8 cellular contexts compared by ENCODE assay signal in the genomic region with DNA sequence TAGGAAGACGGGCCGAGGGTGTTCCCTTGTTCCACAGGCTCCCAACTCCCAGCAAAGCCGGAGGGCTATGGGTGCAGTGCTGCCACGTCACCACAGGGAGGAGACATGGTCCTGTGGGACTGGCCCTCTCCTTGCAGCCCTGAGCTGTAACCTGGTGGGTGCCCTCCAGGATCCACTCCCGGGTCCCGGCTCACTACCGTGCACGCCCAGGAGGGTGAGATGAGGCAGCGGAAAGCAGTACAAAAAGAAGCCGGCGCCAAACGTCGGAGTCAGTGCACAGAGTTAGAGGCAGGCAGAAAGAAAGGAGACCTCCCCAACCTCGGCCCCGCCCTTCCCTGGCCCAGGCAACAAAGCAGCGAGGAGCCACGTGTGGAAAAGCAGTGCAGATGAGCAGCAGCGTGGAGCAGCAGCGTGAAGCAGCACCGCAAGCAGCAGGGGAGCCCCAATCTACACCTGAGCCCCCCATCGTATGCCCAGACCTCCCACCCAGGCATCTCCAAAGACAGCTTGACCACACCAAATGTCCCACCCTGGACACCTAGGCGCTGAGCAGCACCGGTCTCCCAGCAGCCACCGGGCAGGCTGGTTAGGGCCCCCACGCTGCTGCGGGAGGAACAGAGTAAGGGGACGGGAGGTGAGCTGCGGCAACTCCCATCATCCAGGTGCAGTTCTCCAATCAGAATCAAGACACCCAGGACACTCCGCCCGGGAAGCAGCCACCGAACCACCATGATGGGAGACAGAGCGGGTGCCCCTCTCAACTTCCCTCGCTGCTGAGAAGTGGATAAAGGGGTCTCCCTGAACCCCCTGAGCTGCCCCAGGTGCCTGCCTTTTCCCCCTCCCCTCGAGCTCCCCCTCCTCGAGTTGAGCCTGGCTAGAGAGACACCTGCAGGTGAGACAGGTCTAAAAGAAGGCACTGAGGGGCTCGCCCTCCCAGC. TPM values are rescaled to one million over a fixed set of nuclear protein-coding genes. Genes with fewer than 3 reads are reported as not detected.
DNase-seq lines count a peak whose midpoint lies in the region; ATAC-seq and TF ChIP-seq lines count a peak whose summit lies in the region.

No MANE protein-coding gene starts in this region.

- ATAC-seq in GM19043 (IDR thresholded peaks at IDR 0.05; ENCODE audit: low read depth, unreplicated experiment) (peak; percentile 83), HG03280 (IDR thresholded peaks at IDR 0.05; ENCODE audit: unreplicated experiment) (peak; percentile 72)
- peak; percentile 44 for ATAC-seq in activated CD8-positive, alpha-beta T cell treated with anti-CD3 and anti-CD28 coated beads for 36 hours
- ATAC-seq in effector memory CD8-positive, alpha-beta T cell (replicated peaks), result peak; percentile 81

- CTCF ChIA-PET in activated CD8-positive, alpha-beta T cell treated with anti-CD3 and anti-CD28 coated beads for 36 hours (lab: Charles Lee), result interaction anchor here (0.6 to 2.7 kb wide), 39 partner anchors 9 to 297 kb away, joined by 3 to 30 read pairs (median 4); partner anchors contain the start of genes IGSF9B, NCAPD3 and VPS26B

- peak; percentile 86 for DNase-seq in NCI-H345 treated with DMSO at 0.1 percent for 48 hours (lab: John Stamatoyannopoulos, UW; ENCODE audit: unreplicated experiment)
- DNase-seq in activated CD8-positive, alpha-beta T cell treated with anti-CD3 and anti-CD28 coated beads for 36 hours, result peak; percentile 70
- peak; percentile 52 to 59 (median 59) for DNase-seq in effector memory CD8-positive, alpha-beta T cell
- peak; percentile 31 to 32 for DNase-seq in stimulated activated CD8-positive, alpha-beta memory T cell treated with anti-CD3 and anti-CD28 coated beads, Interleukin-7, amount 100 ng/mL, for 4 hours (ENCODE audit: low read depth in 2 of 2)

- no peaks in the 10 kb centered on the region for H3K27me3 ChIP-seq in BLaER1
- peaks cover 0 to 3% of the 10 kb centered on the region in 2 donors for H3K27me3 ChIP-seq in mucosa of rectum (ENCODE audit: control insufficient read depth in 2 of 2, insufficient read depth in 2 of 2, low read length in 2 of 2)

- H3K27me3 Mint-ChIP-seq in activated CD8-positive, alpha-beta T cell treated with anti-CD3 and anti-CD28 coated beads for 36 hours, result no peaks in the 10 kb centered on the region
- no peaks in the 10 kb centered on the region for H3K27me3 Mint-ChIP-seq in effector memory CD8-positive, alpha-beta T cell

- H3K4me3 Mint-ChIP-seq in activated CD8-positive, alpha-beta T cell treated with anti-CD3 and anti-CD28 coated beads for 36 hours, result peak overlapping the region; percentile 62
- H3K4me3 Mint-ChIP-seq in effector memory CD8-positive, alpha-beta T cell, result peak overlapping the region; percentile 80 to 88

- POLR2A ChIA-PET in activated CD8-positive, alpha-beta T cell treated with anti-CD3 and anti-CD28 coated beads for 36 hours (lab: Charles Lee), result interaction anchor here (0.7 to 2.3 kb wide), 11 partner anchors 16 to 215 kb away, joined by 3 to 19 read pairs (median 4); no protein-coding TSS in a partner anchor

- H3K4me1 ChIP-seq in BLaER1, result peaks cover 51% of the 10 kb centered on the region
- H3K4me1 ChIP-seq in mucosa of rectum (ENCODE audit: control insufficient read depth in 2 of 2, insufficient read depth in 2 of 2, low read length in 2 of 2), result peaks cover 6 to 8% of the 10 kb centered on the region in 2 donors

- H4K20me1 ChIP-seq in BLaER1, result no peaks in the 10 kb centered on the region

- intact Hi-C loops in activated CD8-positive, alpha-beta T cell treated with anti-CD3 and anti-CD28 coated beads for 36 hours (cut with micrococcal nuclease), result loop anchor here (5.0 kb wide), 2 partner anchors 39 to 109 kb away; no protein-coding TSS in a partner anchor

- TF ChIP-seq CTCF in activated CD8-positive, alpha-beta T cell treated with anti-CD3 and anti-CD28 coated beads for 36 hours (IDR thresholded peaks at IDR 0.05), result peak; percentile 80

- peaks cover 38% of the 10 kb centered on the region for H3K4me1 Mint-ChIP-seq in activated CD8-positive, alpha-beta T cell treated with anti-CD3 and anti-CD28 coated beads for 36 hours (ENCODE audit: low read depth)
- peaks cover 15 to 17% of the 10 kb centered on the region in 2 donors for H3K4me1 Mint-ChIP-seq in effector memory CD8-positive, alpha-beta T cell (ENCODE audit: low read depth in 2 of 2)

- no peaks in the 10 kb centered on the region for H3K9me3 Mint-ChIP-seq in activated CD8-positive, alpha-beta T cell treated with anti-CD3 and anti-CD28 coated beads for 36 hours
- no peaks in the 10 kb centered on the region for H3K9me3 Mint-ChIP-seq in effector memory CD8-positive, alpha-beta T cell

- peaks cover 55% of the 10 kb centered on the region for H3K36me3 Mint-ChIP-seq in activated CD8-positive, alpha-beta T cell treated with anti-CD3 and anti-CD28 coated beads for 36 hours (ENCODE audit: low read depth)
- peaks cover 3% of the 10 kb centered on the region for H3K36me3 Mint-ChIP-seq in effector memory CD8-positive, alpha-beta T cell (ENCODE audit: insufficient read depth)

- peak overlapping the region; percentile 64 for H3K4me2 ChIP-seq in BLaER1

- H3K9me3 ChIP-seq in BLaER1, result no peaks in the 10 kb centered on the region
- no peaks in the 10 kb centered on the region for H3K9me3 ChIP-seq in mucosa of rectum (ENCODE audit: control insufficient read depth in 2 of 2, low read length in 2 of 2)

- H3K36me3 ChIP-seq in BLaER1, result no peaks in the 10 kb centered on the region
- no peaks in the 10 kb centered on the region for H3K36me3 ChIP-seq in mucosa of rectum (ENCODE audit: control insufficient read depth in 2 of 2, insufficient read depth in 2 of 2, low read length in 2 of 2)

- H3K27ac ChIP-seq in BLaER1 (no peak overlapping the region), mucosa of rectum (ENCODE audit: low read depth in 2 of 2, low read length in 2 of 2) (no peak overlapping the region)

- H3K9ac ChIP-seq in BLaER1, result no peak overlapping the region
- peak overlapping the region in 1 of 2 donors; percentile 24 for H3K9ac ChIP-seq in mucosa of rectum (ENCODE audit: low read depth in 1 of 2, low read length in 2 of 2)

- peak overlapping the region; percentile 90 for H3K27ac Mint-ChIP-seq in activated CD8-positive, alpha-beta T cell treated with anti-CD3 and anti-CD28 coated beads for 36 hours
- peak overlapping the region in 1 of 2 donors; percentile 86 for H3K27ac Mint-ChIP-seq in effector memory CD8-positive, alpha-beta T cell

- H3K4me3 ChIP-seq in BLaER1, result no peak overlapping the region
- peak overlapping the region; percentile 47 to 48 for H3K4me3 ChIP-seq in mucosa of rectum (ENCODE audit: low read length in 2 of 2)

RNA-seq across cellular contexts. Expression of gene IGSF9B, which starts 28.8 kb away (rescaled TPM):
- 100 to 1,000 TPM; 124 to 136 TPM for total RNA-seq in activated CD8-positive, alpha-beta T cell treated with anti-CD3 and anti-CD28 coated beads for 36 hours

Comparison
In these comparisons a context has a peak if more than half of its experiments do, and no peak if none do; other contexts are left out.
1. DNase-seq: peak in every context shown above with its lines; median percentile 86 in NCI-H345 treated with DMSO at 0.1 percent for 48 hours; 70 in activated CD8-positive, alpha-beta T cell treated with anti-CD3 and anti-CD28 coated beads for 36 hours; 59 in effector memory CD8-positive, alpha-beta T cell; 32 in stimulated activated CD8-positive, alpha-beta memory T cell treated with anti-CD3 and anti-CD28 coated beads, Interleukin-7, amount 100 ng/mL, for 4 hours.